Comparison of ENCODE assay signal across 26 cellular contexts in the genomic region with DNA sequence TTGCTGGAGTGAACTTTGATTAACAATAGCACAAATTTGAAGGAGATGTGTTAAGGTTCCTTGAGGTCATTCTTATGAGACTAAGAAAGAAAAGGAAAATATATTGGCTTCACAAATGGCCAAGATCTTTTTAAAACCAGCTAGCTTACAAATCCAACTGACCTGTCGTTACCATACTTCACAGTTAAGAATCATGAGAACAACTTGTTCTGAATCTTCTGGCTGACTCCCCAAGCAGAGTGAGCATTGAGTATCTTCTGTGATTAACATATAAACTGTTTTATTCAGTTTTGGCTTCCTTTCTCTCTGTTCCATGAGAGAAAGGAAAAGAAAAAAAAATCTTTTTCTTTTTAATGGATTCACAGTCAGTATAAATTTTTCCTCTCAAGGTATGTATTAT.
"Had no signal": no experiment of that assay in that cellular context is flagged by ENCODE, and none has a peak within 500 bp of the region (broad histone marks: within the 10 kb centered on the region; RNA-seq: fewer than 3 reads in every experiment).

No MANE protein-coding gene starts in this region.

- H3K9me3 ChIP-seq: breast epithelium, pancreas, right atrium auricular region, tibial nerve had no signal

- H3K27ac ChIP-seq: breast epithelium, epithelial cell of prostate, pancreas, right atrium auricular region, skin epidermis, VCaP had no signal

- DNase-seq: activated CD4-positive, alpha-beta T cell treated with anti-CD3 and anti-CD28 coated beads for 4 hours; activated CD4-positive, alpha-beta T cell treated with anti-CD3 and anti-CD28 coated beads, Interleukin-2, amount 50 U/mL, for 4 hours; activated CD8-positive, alpha-beta memory T cell treated with anti-CD3 and anti-CD28 coated beads for 24 hours; activated effector memory CD4-positive, alpha-beta T cell treated with anti-CD3 and anti-CD28 coated beads, Interleukin-2, amount 50 U/mL, for 16 hours; activated naive CD4-positive, alpha-beta T cell treated with anti-CD3 and anti-CD28 coated beads for 36 hours; activated naive CD8-positive, alpha-beta T cell treated with anti-CD3 and anti-CD28 coated beads, Interleukin-2, amount 10 ng/mL, durations not matched to agents 7 days and 5 days; amniotic stem cell; central memory CD4-positive, alpha-beta T cell; effector CD4-positive, alpha-beta T cell; head of caudate nucleus; hippocampal formation; kidney; left colon; midbrain; naive thymus-derived CD4-positive, alpha-beta T cell; pancreas; stimulated activated CD4-positive, alpha-beta T cell treated with anti-CD3 and anti-CD28 coated beads, Interleukin-4, amount 100 ng/mL, for 24 hours; stimulated activated naive CD8-positive, alpha-beta T cell treated with anti-CD3 and anti-CD28 coated beads, Interleukin-15, amount 100 ng/mL, for 72 hours; substantia nigra had no signal

- H3K36me3 ChIP-seq: breast epithelium, pancreas, right atrium auricular region, tibial nerve had no signal

- ATAC-seq: left colon; naive thymus-derived CD4-positive, alpha-beta T cell; pancreas; stimulated activated memory B cell treated with anti-CD40 and anti-IgM and Interleukin-4, amounts not matched to agents 10 μg/mL and 1 μg/mL and 100 μg/mL, for 72 hours; stimulated activated naive CD8-positive, alpha-beta T cell treated with anti-CD3 and anti-CD28 coated beads, Interleukin-15, amount 100 ng/mL, for 72 hours had no signal

- H3K4me3 ChIP-seq: breast epithelium, pancreas, right atrium auricular region, skin epidermis, tibial nerve had no signal

- H3K4me1 ChIP-seq: breast epithelium, pancreas, right atrium auricular region had no signal

- H3K27me3 ChIP-seq: breast epithelium, pancreas, right atrium auricular region, tibial nerve had no signal
